Comparison of ENCODE assay signal across 18 cellular contexts in genomic region chr4:5824227-5824626, GRCh38.
DNase-seq lines count a peak whose midpoint lies in the region; FAIRE-seq and TF ChIP-seq lines count a peak whose summit lies in the region.
"Had no signal": no experiment of that assay in that cellular context is flagged by ENCODE, and none has a peak within 500 bp of the region (broad histone marks: within the 10 kb centered on the region; RNA-seq: fewer than 3 reads in every experiment).

No MANE protein-coding gene starts in this region.

- peaks cover 89% of the 10 kb centered on the region for H4K20me1 ChIP-seq in astrocyte (ENCODE audit: insufficient read depth, low read length)
- no peaks in the 10 kb centered on the region for H4K20me1 ChIP-seq in endothelial cell of umbilical vein (replicated peaks; ENCODE audit: control insufficient read depth, extremely low read depth, insufficient read depth, low read length)

- DNase-seq in HT1080 (ENCODE audit: low read depth) = peak; percentile 36
- DNase-seq in astrocyte (ENCODE audit: low read depth) = no peak
- DNase-seq in endothelial cell of umbilical vein (ENCODE audit: low read depth, low spot score) = peak; percentile 43
- peak; percentile 31 for DNase-seq in spleen
- DNase-seq in CD14-positive monocyte (ENCODE audit: low spot score) = no peak
- DNase-seq in stimulated activated CD4-positive, alpha-beta T cell treated with anti-CD3 and anti-CD28 coated beads, Interleukin-15, amount 100 ng/mL, for 24 hours = no peak
- no peak for DNase-seq in mesenteric fat pad (ENCODE audit: low spot score)
- DNase-seq: CD8-positive, alpha-beta T cell; GOT3; NCI-H1694; NCI-H2081 treated with DMSO at 0.1 percent for 48 hours; NCI-H524 treated with DMSO at 0.1 percent for 48 hours; SIG-M5 had no signal

- no peaks in the 10 kb centered on the region for H3K9me1 ChIP-seq in endothelial cell of umbilical vein (replicated peaks; ENCODE audit: control insufficient read depth, extremely low read depth, insufficient read depth, low read length)

- POLR2A ChIA-PET in endothelial cell of umbilical vein (lab: Charles Lee) = no interaction called here

- H3K4me3 ChIP-seq in astrocyte (ENCODE audit: insufficient read depth, low read depth, low read length) = no peak overlapping the region
- H3K4me3 ChIP-seq in endothelial cell of umbilical vein (replicated peaks in 1 of 3; ENCODE audit: insufficient read depth in 1 of 3, low read depth in 1 of 3, low read length in 3 of 3) = no peak overlapping the region
- H3K4me3 ChIP-seq in spleen = no peak overlapping the region
- H3K4me3 ChIP-seq: A549 had no signal

- H3K4me2 ChIP-seq in astrocyte (ENCODE audit: low read length) (no peak overlapping the region), endothelial cell of umbilical vein (ENCODE audit: insufficient read depth, low read length) (peak overlapping the region; percentile 14)
- H3K4me2 ChIP-seq: A549, SK-N-SH had no signal

- CTCF ChIA-PET in endothelial cell of umbilical vein (lab: Charles Lee) = interaction anchor here (0.7 to 2.7 kb wide), 6 partner anchors 11 to 773 kb away, joined by 3 to 25 read pairs (median 6); partner anchors contain the start of gene STK32B

- FAIRE-seq in astrocyte (lab: Jason Lieb, UNC) (peak; percentile 23), endothelial cell of umbilical vein (lab: Jason Lieb, UNC) (no peak)
- FAIRE-seq: A549, GM18507, HTR-8/SVneo had no signal

- H3K27me3 Mint-ChIP-seq in astrocyte (ENCODE audit: low read depth, unreplicated experiment) (no peaks in the 10 kb centered on the region), CD14-positive monocyte (ENCODE audit: low read depth in 3 of 3) (peaks cover 22 to 42% (median 29%) of the 10 kb centered on the region in 3 donors)

- H3K9me3 ChIP-seq in astrocyte (ENCODE audit: insufficient read depth, low read depth, low read length) = no peaks in the 10 kb centered on the region
- no peaks in the 10 kb centered on the region for H3K9me3 ChIP-seq in endothelial cell of umbilical vein (replicated peaks; ENCODE audit: control insufficient read depth, insufficient read depth, low read length)
- H3K9me3 ChIP-seq in spleen = no peaks in the 10 kb centered on the region
- H3K9me3 ChIP-seq: A549, SK-N-SH had no signal

- H3K79me2 ChIP-seq in astrocyte (ENCODE audit: insufficient read depth, low read length) = no peaks in the 10 kb centered on the region
- no peaks in the 10 kb centered on the region for H3K79me2 ChIP-seq in endothelial cell of umbilical vein (ENCODE audit: control insufficient read depth, insufficient read depth, low read length)

- H3K9ac ChIP-seq in astrocyte (ENCODE audit: low read length) (no peak overlapping the region), endothelial cell of umbilical vein (replicated peaks; ENCODE audit: extremely low read depth, insufficient read depth, low read length) (no peak overlapping the region)
- H3K9ac ChIP-seq: SK-N-SH had no signal

- dilution Hi-C loops in endothelial cell of umbilical vein (cut with MboI; ENCODE audit: extremely low pct_ligation_motif_present, low sequenced_read_pairs) = no loop called here

- H2AFZ ChIP-seq in astrocyte (ENCODE audit: low read depth, low read length) (no peak overlapping the region), endothelial cell of umbilical vein (ENCODE audit: low read depth, low read length) (no peak overlapping the region)

- H3K36me3 Mint-ChIP-seq in astrocyte (ENCODE audit: low read depth, unreplicated experiment) (peaks cover 35% of the 10 kb centered on the region), CD14-positive monocyte (no peaks in the 10 kb centered on the region)
- H3K36me3 Mint-ChIP-seq: CD8-positive, alpha-beta T cell had no signal

- H3K4me3 Mint-ChIP-seq in astrocyte (ENCODE audit: unreplicated experiment) = no peak overlapping the region
- H3K4me3 Mint-ChIP-seq in CD14-positive monocyte = no peak overlapping the region
- H3K4me3 Mint-ChIP-seq: CD8-positive, alpha-beta T cell had no signal

- TF ChIP-seq POLR2A in endothelial cell of umbilical vein (IDR thresholded peaks at IDR 0.05; ENCODE audit: low read depth, low read length) (peak; percentile 21), spleen (IDR thresholded peaks at IDR 0.05) (no peak)

- H3K36me3 ChIP-seq in astrocyte (ENCODE audit: insufficient read depth, low read length) (peaks cover 50% of the 10 kb centered on the region), endothelial cell of umbilical vein (ENCODE audit: control insufficient read depth in 2 of 2, extremely low read depth in 1 of 2, insufficient read depth in 2 of 2, low read length in 2 of 2) (peaks cover 2 to 6% of the 10 kb centered on the region in 2 experiments), spleen (no peaks in the 10 kb centered on the region)

- H3K4me1 ChIP-seq in astrocyte (ENCODE audit: insufficient read depth, low read length) (no peaks in the 10 kb centered on the region), endothelial cell of umbilical vein (ENCODE audit: control insufficient read depth, extremely low read depth, insufficient read depth, low read length) (peaks cover 23% of the 10 kb centered on the region), spleen (peaks cover 0 to 17% (median 7%) of the 10 kb centered on the region in 6 donors)
- H3K4me1 ChIP-seq: A549 had no signal

- H3K27me3 ChIP-seq in astrocyte (ENCODE audit: insufficient read depth, low read length) = no peaks in the 10 kb centered on the region
- no peaks in the 10 kb centered on the region for H3K27me3 ChIP-seq in endothelial cell of umbilical vein (ENCODE audit: control insufficient read depth in 2 of 2, insufficient read depth in 2 of 2, low read length in 2 of 2)
- peaks cover 0 to 24% (median 0%) of the 10 kb centered on the region in 7 donors for H3K27me3 ChIP-seq in spleen (replicated peaks in 1 of 7)

- no peak for TF ChIP-seq CTCF in astrocyte (IDR thresholded peaks at IDR 0.05; ENCODE audit: insufficient read depth, low read depth, low read length)
- TF ChIP-seq CTCF in endothelial cell of umbilical vein (IDR thresholded peaks at IDR 0.05; ENCODE audit: extremely low read depth in 1 of 2, insufficient read depth in 1 of 2, low read depth in 1 of 2, low read length in 2 of 2) = no peak
- TF ChIP-seq CTCF in spleen (IDR thresholded peaks at IDR 0.05 in 8 of 11, conservative IDR thresholded peaks at IDR 0.05 in 3 of 11) = no peak
- no peak for TF ChIP-seq CTCF in CD14-positive monocyte (IDR thresholded peaks at IDR 0.05)

- intact Hi-C loops in endothelial cell of umbilical vein (cut with micrococcal nuclease) = loop anchor here (1.0 to 2.0 kb wide), 2 partner anchors 157 to 774 kb away; no protein-coding TSS in a partner anchor
- intact Hi-C loops in spleen (cut with DNase I; ENCODE audit: low total_unique reads) = loop anchor here (10.0 kb wide), 1 partner anchor 161 kb away; no protein-coding TSS in a partner anchor
- intact Hi-C loops in CD14-positive monocyte (cut with micrococcal nuclease) = no loop called here

- no peak overlapping the region for H3K27ac ChIP-seq in astrocyte (ENCODE audit: low read depth, low read length)
- H3K27ac ChIP-seq in endothelial cell of umbilical vein (ENCODE audit: insufficient read depth, low read depth, low read length) = no peak overlapping the region
- H3K27ac ChIP-seq in spleen = no peak overlapping the region
- H3K27ac ChIP-seq: A549, RWPE1 had no signal

- peaks cover 4% of the 10 kb centered on the region for H3K4me1 Mint-ChIP-seq in astrocyte (ENCODE audit: low read depth, unreplicated experiment)
- H3K4me1 Mint-ChIP-seq in CD14-positive monocyte = peaks cover 18% of the 10 kb centered on the region

- H3K9me3 Mint-ChIP-seq in astrocyte (ENCODE audit: unreplicated experiment) = no peaks in the 10 kb centered on the region
- peaks cover 0 to 3% (median 0%) of the 10 kb centered on the region in 7 donors for H3K9me3 Mint-ChIP-seq in CD14-positive monocyte
- H3K9me3 Mint-ChIP-seq: CD8-positive, alpha-beta T cell had no signal

- no TSS peak for BruUV-seq in endothelial cell of umbilical vein (replicated peaks; lab: Mats Ljungman, UMichigan)

- 65 to 77% (median 69%) methylated on average over 7 of the region's 7 CpGs for WGBS in spleen, 5 donors

- H3K27ac Mint-ChIP-seq in astrocyte (ENCODE audit: unreplicated experiment) (peak overlapping the region; percentile 65), CD14-positive monocyte (no peak overlapping the region)
- H3K27ac Mint-ChIP-seq: CD8-positive, alpha-beta T cell had no signal

TF ChIP-seq in endothelial cell of umbilical vein, 7 proteins besides CTCF, POLR2A, EP300 and RAD21:
- TF ChIP-seq MAX (IDR thresholded peaks at IDR 0.05; ENCODE audit: insufficient read depth, insufficient read length) (no peak), JUN (IDR thresholded peaks at IDR 0.05; ENCODE audit: borderline replicate concordance, insufficient read depth, insufficient read length, low read depth) (no peak), MYC (IDR thresholded peaks at IDR 0.05; ENCODE audit: low read depth, low read length) (no peak), GATA2 (IDR thresholded peaks at IDR 0.05; ENCODE audit: insufficient read depth, insufficient read length, low read depth, low read length) (peak; percentile 79), FOS (IDR thresholded peaks at IDR 0.05; ENCODE audit: borderline replicate concordance, insufficient read depth, low read length) (peak; percentile 67), POLR2AphosphoS5 (IDR thresholded peaks at IDR 0.05; ENCODE audit: insufficient read depth, low read depth, low read length) (peak; percentile 28), EZH2 (IDR thresholded peaks at IDR 0.05; ENCODE audit: borderline replicate concordance, low read depth, low read length, severe bottlenecking) (no peak)

Comparison
In these comparisons a context has a peak if more than half of its experiments do, and no peak if none do; other contexts are left out.
1. DNase-seq: peak in HT1080 (single experiment), endothelial cell of umbilical vein (single experiment) and spleen (single experiment); none in astrocyte (single experiment), CD14-positive monocyte (single experiment), stimulated activated CD4-positive, alpha-beta T cell treated with anti-CD3 and anti-CD28 coated beads, Interleukin-15, amount 100 ng/mL, for 24 hours (single experiment) and mesenteric fat pad (single experiment).
2. intact Hi-C loops: an anchor here in endothelial cell of umbilical vein (1.0 to 2.0 kb wide) and spleen (10.0 kb wide); none called in CD14-positive monocyte.